In the genomic region with DNA sequence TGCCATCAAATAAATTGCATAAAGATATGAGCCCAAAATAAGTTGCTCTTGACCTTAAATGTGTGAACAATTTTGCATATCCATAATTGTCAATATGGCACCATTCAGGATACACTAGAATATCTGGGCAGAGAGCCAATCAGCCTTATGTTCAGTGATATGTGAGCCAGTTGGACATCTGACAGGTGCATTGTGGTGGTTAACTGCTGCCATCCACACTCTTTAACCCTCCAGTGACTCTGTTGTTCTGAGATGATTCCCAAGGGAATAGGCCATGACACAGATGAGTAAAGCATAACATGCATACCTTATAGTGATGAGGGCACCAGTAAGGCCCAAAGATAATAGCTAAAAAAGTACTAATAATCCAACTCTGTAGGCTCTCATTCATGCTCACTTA, we compare ENCODE assay signal across 19 cellular contexts.
DNase-seq lines count a peak whose midpoint lies in the region; ATAC-seq, FAIRE-seq and TF ChIP-seq lines count a peak whose summit lies in the region.
"Had no signal": no experiment of that assay in that cellular context is flagged by ENCODE, and none has a peak within 500 bp of the region (broad histone marks: within the 10 kb centered on the region; RNA-seq: fewer than 3 reads in every experiment).

No MANE protein-coding gene starts in this region.

- POLR2A ChIA-PET in OCI-LY7 (lab: Charles Lee): no interaction called here

- no peak overlapping the region for H3K4me2 ChIP-seq in OCI-LY7 (ENCODE audit: low read length)

- peak; percentile 9 to 19 for DNase-seq in NCI-H526 (lab: John Stamatoyannopoulos, UW)
- DNase-seq in NCI-H526 treated with DMSO at 0.1 percent for 48 hours (lab: John Stamatoyannopoulos, UW): no peak
- DNase-seq in NCI-H2081 treated with DMSO at 0.1 percent for 48 hours (lab: John Stamatoyannopoulos, UW): peak; percentile 64
- peak; percentile 17 for DNase-seq in OCI-LY7 (ENCODE audit: low spot score)
- peak; percentile 20 for DNase-seq in retinal pigment epithelial cell (ENCODE audit: low read depth)
- DNase-seq in psoas muscle: no peak
- no peak for DNase-seq in RCC 7860 (ENCODE audit: low spot score)
- DNase-seq in MG63: no peak
- DNase-seq: activated CD4-positive, alpha-beta T cell treated with anti-CD3 and anti-CD28 coated beads for 36 hours; activated T-cell treated with anti-CD3 and anti-CD28 coated beads, Interleukin-2, amount 50 U/mL, for 72 hours; CD8-positive, alpha-beta memory T cell; dermis blood vessel endothelial cell; midbrain; pancreas; stimulated activated CD4-positive, alpha-beta T cell treated with anti-CD3 and anti-CD28 coated beads, Interleukin-15, amount 100 ng/mL, for 24 hours; T-helper 17 cell; tibial artery had no signal

- H2AFZ ChIP-seq in OCI-LY7 (ENCODE audit: low read length): no peak overlapping the region

- H3K4me1 ChIP-seq in OCI-LY7 (ENCODE audit: insufficient read depth, low read length, poor library complexity, severe bottlenecking) (no peaks in the 10 kb centered on the region), psoas muscle (no peaks in the 10 kb centered on the region)
- H3K4me1 ChIP-seq: pancreas, tibial artery had no signal

- H3K9me3 ChIP-seq in OCI-LY7 (ENCODE audit: low read length) (no peaks in the 10 kb centered on the region), psoas muscle (no peaks in the 10 kb centered on the region), MG63 (no peaks in the 10 kb centered on the region)
- H3K9me3 ChIP-seq: pancreas, tibial artery had no signal

- H3K27me3 ChIP-seq in psoas muscle (ENCODE audit: insufficient read depth in 3 of 3, low read length in 2 of 3) (no peaks in the 10 kb centered on the region), MG63 (no peaks in the 10 kb centered on the region)
- H3K27me3 ChIP-seq: pancreas, tibial artery had no signal

- H3K4me3 ChIP-seq in OCI-LY7 (ENCODE audit: low read depth, low read length, poor library complexity, severe bottlenecking): no peak overlapping the region
- no peak overlapping the region for H3K4me3 ChIP-seq in retinal pigment epithelial cell (ENCODE audit: low read length)
- H3K4me3 ChIP-seq in psoas muscle: no peak overlapping the region
- H3K4me3 ChIP-seq in MG63: no peak overlapping the region
- H3K4me3 ChIP-seq: pancreas, tibial artery had no signal

- no peak for FAIRE-seq in RCC 7860 (lab: Jason Lieb, UNC)
- FAIRE-seq: HTR-8/SVneo, pancreas had no signal

- no TSS peak for BruUV-seq in OCI-LY7 (replicated peaks; lab: Mats Ljungman, UMichigan)

- ATAC-seq in psoas muscle: no peak
- ATAC-seq: activated CD4-positive, alpha-beta T cell treated with anti-CD3 and anti-CD28 coated beads for 36 hours; activated T-cell treated with anti-CD3 and anti-CD28 coated beads, Interleukin-2, amount 50 U/mL, for 72 hours; pancreas; T-helper 17 cell had no signal

- H3K9me2 ChIP-seq in OCI-LY7 (ENCODE audit: insufficient read depth, low read length): no peaks in the 10 kb centered on the region

- H3K36me3 ChIP-seq in OCI-LY7 (ENCODE audit: insufficient read depth, low read length) (no peaks in the 10 kb centered on the region), psoas muscle (ENCODE audit: insufficient read depth in 1 of 2, low read depth in 1 of 2) (no peaks in the 10 kb centered on the region), MG63 (no peaks in the 10 kb centered on the region)
- H3K36me3 ChIP-seq: pancreas, tibial artery had no signal

- intact Hi-C loops in OCI-LY7 (cut with micrococcal nuclease; ENCODE audit: unreplicated experiment) (no loop called here), psoas muscle (cut with DNase I) (no loop called here)

- TF ChIP-seq CTCF in OCI-LY7 (conservative IDR thresholded peaks at IDR 0.05; ENCODE audit: low read length) (no peak), retinal pigment epithelial cell (conservative IDR thresholded peaks at IDR 0.05; ENCODE audit: low read depth, low read length) (no peak), psoas muscle (IDR thresholded peaks at IDR 0.05) (no peak)

- H3K27ac ChIP-seq in OCI-LY7 (ENCODE audit: low read depth, low read length, poor library complexity, severe bottlenecking) (no peak overlapping the region), psoas muscle (no peak overlapping the region)
- H3K27ac ChIP-seq: 22Rv1, pancreas, tibial artery had no signal

- H4K20me1 ChIP-seq in OCI-LY7 (ENCODE audit: insufficient read depth, low read length): no peaks in the 10 kb centered on the region

- no peaks in the 10 kb centered on the region for H3K79me2 ChIP-seq in OCI-LY7 (ENCODE audit: insufficient read depth, low read depth, low read length)

- CTCF ChIA-PET in OCI-LY7 (lab: Charles Lee; ENCODE audit: unreplicated experiment): no interaction called here

Comparison
In these comparisons a context has a peak if more than half of its experiments do, and no peak if none do; other contexts are left out.
1. DNase-seq: peak in NCI-H526 (2 of 2), NCI-H2081 treated with DMSO at 0.1 percent for 48 hours (single experiment), OCI-LY7 (single experiment) and retinal pigment epithelial cell (single experiment); none in NCI-H526 treated with DMSO at 0.1 percent for 48 hours (single experiment), psoas muscle (0 of 2), RCC 7860 (single experiment) and MG63 (single experiment).